16 cellular contexts compared by ENCODE assay signal in genomic region chr1:188668083-188668482, GRCh38.
DNase-seq lines count a peak whose midpoint lies in the region; ATAC-seq and TF ChIP-seq lines count a peak whose summit lies in the region.
"Had no signal": no experiment of that assay in that cellular context is flagged by ENCODE, and none has a peak within 500 bp of the region (broad histone marks: within the 10 kb centered on the region; RNA-seq: fewer than 3 reads in every experiment).

No MANE protein-coding gene starts in this region.

- no peak overlapping the region for H3K27ac Mint-ChIP-seq in GM23338
- H3K27ac Mint-ChIP-seq in endothelial cell (ENCODE audit: unreplicated experiment): no peak overlapping the region
- H3K27ac Mint-ChIP-seq: activated CD8-positive, alpha-beta T cell treated with anti-CD3 and anti-CD28 coated beads, Interleukin-2, amount 10 ng/mL, durations not matched to agents 7 days and 5 days had no signal

- no peak overlapping the region for H3K27ac ChIP-seq in AG04450 (ENCODE audit: low read depth, low read length)
- no peak overlapping the region for H3K27ac ChIP-seq in GM23338 (ENCODE audit: low read depth)
- no peak overlapping the region for H3K27ac ChIP-seq in ascending aorta
- H3K27ac ChIP-seq in spleen: no peak overlapping the region
- H3K27ac ChIP-seq: foreskin keratinocyte, left ventricle myocardium inferior, parathyroid adenoma, SJSA1 had no signal

- CTCF ChIA-PET in AG04450 (lab: Charles Lee): no interaction called here

- POLR2A ChIA-PET in AG04450 (lab: Yijun Ruan, JAX): no interaction called here

- no peaks in the 10 kb centered on the region for H3K36me3 ChIP-seq in GM23338 (ENCODE audit: insufficient read depth)
- H3K36me3 ChIP-seq in NT2/D1 (ENCODE audit: insufficient read depth, insufficient read length, low read length): no peaks in the 10 kb centered on the region
- H3K36me3 ChIP-seq in ascending aorta: no peaks in the 10 kb centered on the region
- no peaks in the 10 kb centered on the region for H3K36me3 ChIP-seq in spleen
- H3K36me3 ChIP-seq: left ventricle myocardium inferior, SJSA1 had no signal

- TF ChIP-seq POLR2A in spleen (IDR thresholded peaks at IDR 0.05): no peak

- H3K4me1 Mint-ChIP-seq in GM23338 (peaks cover 30% of the 10 kb centered on the region), endothelial cell (ENCODE audit: unreplicated experiment) (no peaks in the 10 kb centered on the region)

- 0 out of 2 replicates have a peak, but pooled peaks have one; percentile 11 for TF ChIP-seq CTCF in AG04450 (IDR thresholded peaks at IDR 0.05; ENCODE audit: low read depth, low read length)
- peak; percentile 43 for TF ChIP-seq CTCF in GM23338 (conservative IDR thresholded peaks at IDR 0.05; ENCODE audit: low read depth in 2 of 2)
- peak; percentile 9 for TF ChIP-seq CTCF in endothelial cell (IDR thresholded peaks at IDR 0.05; ENCODE audit: unreplicated experiment)
- no peak for TF ChIP-seq CTCF in ascending aorta (IDR thresholded peaks at IDR 0.05)
- no peak for TF ChIP-seq CTCF in spleen (IDR thresholded peaks at IDR 0.05 in 8 of 11, conservative IDR thresholded peaks at IDR 0.05 in 3 of 11)

- no peak overlapping the region for H3K4me2 ChIP-seq in GM23338
- H3K4me2 ChIP-seq: smooth muscle cell had no signal

- peaks cover 1% of the 10 kb centered on the region for H3K27me3 Mint-ChIP-seq in GM23338 (ENCODE audit: insufficient read depth, low read depth, poor library complexity)
- H3K27me3 Mint-ChIP-seq in endothelial cell (ENCODE audit: unreplicated experiment): no peaks in the 10 kb centered on the region

- no peaks in the 10 kb centered on the region for H3F3A ChIP-seq in GM23338 (replicated peaks; ENCODE audit: low read depth)

- H3K4me3 ChIP-seq in AG04450 (ENCODE audit: low read depth, low read length) (no peak overlapping the region), GM23338 (no peak overlapping the region), NT2/D1 (ENCODE audit: insufficient read length, low read depth) (no peak overlapping the region), ascending aorta (no peak overlapping the region), spleen (no peak overlapping the region)
- H3K4me3 ChIP-seq: left ventricle myocardium inferior, SJSA1, smooth muscle cell had no signal

- H3K36me3 Mint-ChIP-seq in GM23338 (ENCODE audit: low read depth): peaks cover 21% of the 10 kb centered on the region; the same call in 2 of the 3 replicates
- H3K36me3 Mint-ChIP-seq in endothelial cell (ENCODE audit: low read depth, unreplicated experiment): no peaks in the 10 kb centered on the region

- intact Hi-C loops in ascending aorta (cut with DNase I) (no loop called here), spleen (cut with DNase I; ENCODE audit: low total_unique reads) (no loop called here)

- H3K27me3 ChIP-seq in AG04450 (ENCODE audit: control insufficient read depth, insufficient read depth, low read length) (no peaks in the 10 kb centered on the region), GM23338 (ENCODE audit: insufficient read depth) (no peaks in the 10 kb centered on the region), NT2/D1 (ENCODE audit: insufficient read depth, insufficient read length) (no peaks in the 10 kb centered on the region), ascending aorta (no peaks in the 10 kb centered on the region), spleen (replicated peaks in 1 of 7) (no peaks in the 10 kb centered on the region)
- H3K27me3 ChIP-seq: foreskin keratinocyte, SJSA1 had no signal

- no peak overlapping the region for H3K9ac ChIP-seq in NT2/D1 (ENCODE audit: insufficient read length, low read depth)
- H3K9ac ChIP-seq: parathyroid adenoma had no signal

- 83 to 95% (median 87%) methylated on average over 2 of the region's 2 CpGs for WGBS in spleen, 5 donors

- H3K4me1 ChIP-seq in GM23338 (ENCODE audit: insufficient read depth) (peaks cover 13% of the 10 kb centered on the region), NT2/D1 (ENCODE audit: insufficient read depth, insufficient read length) (no peaks in the 10 kb centered on the region), ascending aorta (no peaks in the 10 kb centered on the region), spleen (no peaks in the 10 kb centered on the region)
- H3K4me1 ChIP-seq: foreskin keratinocyte, left ventricle myocardium inferior, parathyroid adenoma, SJSA1 had no signal

- no peak overlapping the region for H3K4me3 Mint-ChIP-seq in GM23338
- H3K4me3 Mint-ChIP-seq in endothelial cell (ENCODE audit: unreplicated experiment): no peak overlapping the region
- H3K4me3 Mint-ChIP-seq: activated CD8-positive, alpha-beta T cell treated with anti-CD3 and anti-CD28 coated beads, Interleukin-2, amount 10 ng/mL, durations not matched to agents 7 days and 5 days had no signal

- H4K20me1 ChIP-seq in GM23338 (replicated peaks; ENCODE audit: insufficient read depth): no peaks in the 10 kb centered on the region

- DNase-seq in AG04450 (ENCODE audit: low read depth, low spot score) (no peak), GM23338 (ENCODE audit: low spot score) (peak; percentile 60), NT2/D1 (ENCODE audit: low read depth, low spot score) (peak; percentile 30), endothelial cell (ENCODE audit: low spot score) (no peak), ascending aorta (ENCODE audit: low spot score in 2 of 2) (no peak), NCI-H226 (no peak), spleen (no peak)
- DNase-seq: activated CD8-positive, alpha-beta T cell treated with anti-CD3 and anti-CD28 coated beads, Interleukin-2, amount 10 ng/mL, durations not matched to agents 7 days and 5 days; foreskin keratinocyte; left ventricle myocardium inferior; NCI-H2081 treated with DMSO at 0.1 percent for 48 hours; stimulated activated naive CD8-positive, alpha-beta T cell treated with anti-CD3 and anti-CD28 coated beads, Interleukin-15, Interleukin-2, amounts not matched to agents 100 U/mL and 50 U/mL, for 24 hours had no signal

- ATAC-seq in GM23338 (peak; percentile 55), GM18511 (IDR thresholded peaks at IDR 0.05; ENCODE audit: unreplicated experiment) (no peak)
- ATAC-seq: activated CD8-positive, alpha-beta T cell treated with anti-CD3 and anti-CD28 coated beads, Interleukin-2, amount 10 ng/mL, durations not matched to agents 7 days and 5 days; foreskin keratinocyte; stimulated activated naive CD8-positive, alpha-beta T cell treated with anti-CD3 and anti-CD28 coated beads, Interleukin-15, Interleukin-2, amounts not matched to agents 100 U/mL and 50 U/mL, for 24 hours had no signal

- H3K9me3 ChIP-seq in AG04450 (ENCODE audit: control insufficient read depth, insufficient read depth, low read length) (no peaks in the 10 kb centered on the region), NT2/D1 (ENCODE audit: insufficient read depth, low read length) (peaks cover 12% of the 10 kb centered on the region), ascending aorta (no peaks in the 10 kb centered on the region), spleen (peaks cover 0 to 24% (median 3%) of the 10 kb centered on the region in 8 donors)
- H3K9me3 ChIP-seq: SJSA1 had no signal

- peaks cover 40% of the 10 kb centered on the region for H3K9me2 ChIP-seq in GM23338 (ENCODE audit: insufficient read depth)

- no peaks in the 10 kb centered on the region for H3K79me2 ChIP-seq in GM23338 (replicated peaks; ENCODE audit: insufficient read depth)
- H3K79me2 ChIP-seq: parathyroid adenoma had no signal

- no peak overlapping the region for H2AFZ ChIP-seq in GM23338
- H2AFZ ChIP-seq: parathyroid adenoma had no signal

- peaks cover 3% of the 10 kb centered on the region for H3K9me3 Mint-ChIP-seq in GM23338
- H3K9me3 Mint-ChIP-seq in endothelial cell (ENCODE audit: unreplicated experiment): no peaks in the 10 kb centered on the region

TF ChIP-seq in GM23338, 12 proteins besides CTCF, POLR2A, EP300 and RAD21 (continues in another document):
- no peak for TF ChIP-seq EZH2phosphoT487 (IDR thresholded peaks at IDR 0.05; ENCODE audit: unreplicated experiment)
- no peak for TF ChIP-seq EZH2 (IDR thresholded peaks at IDR 0.05; ENCODE audit: low read depth, unreplicated experiment)
- TF ChIP-seq JUNB (IDR thresholded peaks at IDR 0.05; ENCODE audit: unreplicated experiment): no peak

Comparison
In these comparisons a context has a peak if more than half of its experiments do, and no peak if none do; other contexts are left out.
1. DNase-seq: peak in GM23338 (single experiment) and NT2/D1 (single experiment); none in AG04450 (single experiment), endothelial cell (single experiment), ascending aorta (0 of 2), NCI-H226 (single experiment) and spleen (single experiment).
2. CTCF ChIP-seq: peak in AG04450 (single experiment), GM23338 (2 of 2) and endothelial cell (single experiment); none in ascending aorta (0 of 3) and spleen (0 of 11).